In the genomic region with DNA sequence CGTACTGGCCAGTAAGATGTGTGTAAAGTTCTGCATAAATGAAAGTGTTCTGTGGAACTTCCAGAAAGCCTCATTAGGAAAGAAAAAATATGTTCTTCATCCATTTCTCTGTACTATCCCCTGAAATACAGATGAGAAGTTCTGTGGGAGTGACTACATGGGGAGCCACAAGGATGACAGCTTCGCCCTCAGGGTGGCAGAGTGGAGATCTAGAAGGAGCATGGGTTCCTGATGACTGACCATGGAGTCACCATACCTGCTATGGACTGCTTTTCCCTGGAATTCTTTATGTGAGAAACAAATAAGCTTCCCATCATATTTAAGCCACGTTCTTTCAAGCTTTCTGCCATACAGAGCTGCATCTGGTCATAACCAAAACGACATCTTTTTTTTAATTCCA, we compare ENCODE assay signal across 19 cellular contexts.
"Had no signal": no experiment of that assay in that cellular context is flagged by ENCODE, and none has a peak within 500 bp of the region (broad histone marks: within the 10 kb centered on the region; RNA-seq: fewer than 3 reads in every experiment).

No MANE protein-coding gene starts in this region.

- H3K4me1 Mint-ChIP-seq: mesothelial cell of epicardium, natural killer cell, neural crest cell had no signal

- H3K4me3 Mint-ChIP-seq: dendritic cell treated with granulocyte-macrophage colony-stimulating factor and Interleukin-4, amounts not matched to agents 40 ng/mL and 50 ng/mL, for 4 days; effector memory CD8-positive, alpha-beta T cell; mesothelial cell of epicardium; natural killer cell; neural crest cell had no signal

- H3K4me1 ChIP-seq: pancreas had no signal

- H3K9me3 Mint-ChIP-seq: dendritic cell treated with granulocyte-macrophage colony-stimulating factor and Interleukin-4, amounts not matched to agents 40 ng/mL and 50 ng/mL, for 4 days; effector memory CD8-positive, alpha-beta T cell; natural killer cell had no signal

- H3K9me3 ChIP-seq: pancreas had no signal

- H3K36me3 ChIP-seq: pancreas had no signal

- H3K27me3 Mint-ChIP-seq: dendritic cell treated with granulocyte-macrophage colony-stimulating factor and Interleukin-4, amounts not matched to agents 40 ng/mL and 50 ng/mL, for 4 days; progenitor cell of endocrine pancreas had no signal

- H2AFZ ChIP-seq: hepatocyte had no signal

- FAIRE-seq: colon, kidney, pancreas, small intestine had no signal

- H3K79me2 ChIP-seq: hepatocyte had no signal

- H3K4me3 ChIP-seq: hepatocyte, pancreas had no signal

- H3K27ac Mint-ChIP-seq: dendritic cell treated with granulocyte-macrophage colony-stimulating factor and Interleukin-4, amounts not matched to agents 40 ng/mL and 50 ng/mL, for 4 days; effector memory CD8-positive, alpha-beta T cell; mesothelial cell of epicardium; natural killer cell; progenitor cell of endocrine pancreas had no signal

- H3K27ac ChIP-seq: hepatocyte, pancreas had no signal

- DNase-seq: effector memory CD8-positive, alpha-beta T cell; erythroblast; foreskin melanocyte; head of caudate nucleus; kidney; left colon; natural killer cell; pancreas; right cardiac atrium; small intestine; stimulated activated CD4-positive, alpha-beta T cell treated with anti-CD3 and anti-CD28 coated beads, Interleukin-12 subunit alpha, Interleukin-12 subunit beta, amount 100 ng/mL, for 4 hours; stimulated activated naive CD4-positive, alpha-beta T cell treated with Interleukin-2 at 50 U/mL for 16 hours; trophoblast cell had no signal

- H3K36me3 Mint-ChIP-seq: mesothelial cell of epicardium, natural killer cell had no signal

- H3K27me3 ChIP-seq: hepatocyte had no signal

- ATAC-seq: effector memory CD8-positive, alpha-beta T cell; left colon; natural killer cell; pancreas; right cardiac atrium had no signal

- H3K4me2 ChIP-seq: hepatocyte had no signal
